Comparison of ENCODE assay signal across 8 cellular contexts in genomic region chrX:17590892-17591740, GRCh38.
DNase-seq lines count a peak whose midpoint lies in the region; ATAC-seq and TF ChIP-seq lines count a peak whose summit lies in the region.

No MANE protein-coding gene starts in this region.

- TF ChIP-seq CTCF in omental fat pad (IDR thresholded peaks at IDR 0.05): no peak

- DNase-seq in activated CD4-positive, alpha-beta T cell treated with anti-CD3 and anti-CD28 coated beads for 24 hours (ENCODE audit: low read depth in 2 of 2): peak; percentile 12 to 13
- no peak for DNase-seq in activated CD4-positive, alpha-beta T cell treated with anti-CD3 and anti-CD28 coated beads, Interleukin-2, amount 50 U/mL, for 1 hour
- DNase-seq in NCI-H2196 (lab: John Stamatoyannopoulos, UW; ENCODE audit: unreplicated experiment): peak; percentile 34
- peak in 2 of 3 experiments; percentile 5 to 15 for DNase-seq in activated CD8-positive, alpha-beta memory T cell treated with anti-CD3 and anti-CD28 coated beads for 48 hours (ENCODE audit: low read depth in 2 of 3, low spot score in 2 of 3)
- peak; percentile 91 for DNase-seq in fibroblast of peridontal ligament (ENCODE audit: extremely low read depth)
- DNase-seq in omental fat pad (ENCODE audit: low spot score): no peak
- DNase-seq in OCI-M2 (lab: John Stamatoyannopoulos, UW; ENCODE audit: unreplicated experiment): no peak

- ATAC-seq in HG02884 (IDR thresholded peaks at IDR 0.05; ENCODE audit: unreplicated experiment) (peak; percentile 63), omental fat pad (ENCODE audit: low FRiP score) (peak; percentile 77)

Comparison
In these comparisons a context has a peak if more than half of its experiments do, and no peak if none do; other contexts are left out.
1. DNase-seq: peak in activated CD4-positive, alpha-beta T cell treated with anti-CD3 and anti-CD28 coated beads for 24 hours (2 of 2), NCI-H2196 (single experiment), activated CD8-positive, alpha-beta memory T cell treated with anti-CD3 and anti-CD28 coated beads for 48 hours (2 of 3) and fibroblast of peridontal ligament (single experiment); none in activated CD4-positive, alpha-beta T cell treated with anti-CD3 and anti-CD28 coated beads, Interleukin-2, amount 50 U/mL, for 1 hour (single experiment), omental fat pad (single experiment) and OCI-M2 (single experiment).